In the genomic region with DNA sequence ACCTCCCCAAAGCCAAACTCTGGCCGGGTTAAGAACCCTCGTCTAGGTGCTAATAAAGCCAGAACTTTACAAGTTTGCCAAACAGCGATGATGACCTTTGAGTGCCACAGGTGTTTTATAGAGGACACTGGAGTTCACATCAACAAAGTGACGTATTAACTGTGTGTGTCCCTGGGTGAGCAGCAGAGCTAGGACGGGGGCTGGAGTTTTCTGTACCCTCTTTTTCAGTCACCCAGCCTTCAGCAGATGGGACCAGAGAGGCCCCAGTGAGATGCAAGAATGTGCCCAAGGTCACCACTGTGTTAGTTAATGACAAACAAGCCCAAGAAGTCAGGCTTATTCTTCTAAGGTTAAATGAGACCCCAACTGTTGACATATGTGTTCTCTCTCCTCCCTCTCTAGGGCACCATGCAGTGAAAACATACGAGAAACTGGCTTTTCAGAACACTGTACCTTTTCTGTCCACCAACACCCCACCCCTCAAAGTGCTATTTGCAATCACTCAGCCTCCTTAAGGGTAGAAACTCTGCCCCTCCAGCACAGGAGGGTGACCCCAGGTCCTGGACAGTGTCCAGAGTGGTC, we compare ENCODE assay signal across 8 cellular contexts. TPM values are rescaled to one million over a fixed set of nuclear protein-coding genes. Genes with fewer than 3 reads are reported as not detected.
DNase-seq lines count a peak whose midpoint lies in the region; ATAC-seq and TF ChIP-seq lines count a peak whose summit lies in the region.

No MANE protein-coding gene starts in this region.

- CTCF ChIA-PET in HEK293 (lab: Yijun Ruan, JAX), result interaction anchor here (0.7 to 2.3 kb wide), 5 partner anchors 15 to 94 kb away, joined by 3 to 11 read pairs (median 3); a partner anchor contains a TSS

- POLR2A ChIA-PET in HEK293 (lab: Yijun Ruan, JAX), result interaction anchor here (1.6 to 2.1 kb wide), 2 partner anchors 10 to 20 kb away, joined by 7 to 11 read pairs; a partner anchor contains a TSS

- in situ Hi-C loops in ACHN (cut with HindIII; ENCODE audit: low pct_ligation_motif_present, low pct_unique_long_range_greater_than_20kb, low sequenced_read_pairs) (no loop called here), GM13977 (cut with MboI; ENCODE audit: low pct_unique_long_range_greater_than_20kb, low sequenced_read_pairs, unreplicated experiment) (no loop called here)

- no peak for ATAC-seq in HG02678 (IDR thresholded peaks at IDR 0.05; ENCODE audit: unreplicated experiment)

- peaks cover 0 to 9% of the 10 kb centered on the region in 2 experiments; a peak in 1 of 3 replicates for H3K36me3 ChIP-seq in HEK293 (ENCODE audit: control insufficient read depth in 2 of 2, insufficient read depth in 1 of 2, low read length in 2 of 2)
- peaks cover 0 to 2% of the 10 kb centered on the region in 2 donors for H3K36me3 ChIP-seq in ascending aorta
- no peaks in the 10 kb centered on the region for H3K36me3 ChIP-seq in smooth muscle cell (ENCODE audit: low read depth)

- peak overlapping the region; percentile 97 for H3K4me2 ChIP-seq in smooth muscle cell

- H2AFZ ChIP-seq in smooth muscle cell (ENCODE audit: low read depth), result no peak overlapping the region

- H3K9me3 ChIP-seq in HEK293 (ENCODE audit: control insufficient read depth, insufficient read depth, low read depth, low read length), result no peaks in the 10 kb centered on the region
- H3K9me3 ChIP-seq in ascending aorta, result no peaks in the 10 kb centered on the region
- H3K9me3 ChIP-seq in smooth muscle cell (replicated peaks; ENCODE audit: low read depth), result no peaks in the 10 kb centered on the region

- H3K79me2 ChIP-seq in smooth muscle cell (ENCODE audit: low read depth), result peaks cover 76% of the 10 kb centered on the region

- peak overlapping the region; percentile 71 for H3K9ac ChIP-seq in smooth muscle cell (ENCODE audit: low read depth)

- peaks cover 48% of the 10 kb centered on the region for H3F3A ChIP-seq in smooth muscle cell (ENCODE audit: low read depth)

- H3K27me3 ChIP-seq in ascending aorta (no peaks in the 10 kb centered on the region), layer of hippocampus (ENCODE audit: control insufficient read depth, insufficient read depth, low read length) (no peaks in the 10 kb centered on the region), smooth muscle cell (ENCODE audit: low read depth) (no peaks in the 10 kb centered on the region)

- H4K20me1 ChIP-seq in smooth muscle cell (ENCODE audit: low read depth), result peaks cover 43% of the 10 kb centered on the region

- H3K27ac ChIP-seq in HEK293 (ENCODE audit: extremely low read depth, low read depth, low read length) (peak overlapping the region; percentile 59; the same call in 1 of the 2 replicates), ascending aorta (peak overlapping the region; percentile 93 to 96), layer of hippocampus (ENCODE audit: low read depth, low read length) (peak overlapping the region; percentile 77), smooth muscle cell (ENCODE audit: low read depth) (peak overlapping the region; percentile 96)

- intact Hi-C loops in ascending aorta (cut with DNase I), result loop anchor here (2.0 kb wide), 2 partner anchors 16 to 64 kb away; no protein-coding TSS in a partner anchor

- 36% methylated on average over 6 of the region's 6 CpGs for WGBS in smooth muscle cell (ENCODE audit: low lambda C conversion rate)

- no peak for TF ChIP-seq CTCF in HEK293 (tag by site-specific recombination; IDR thresholded peaks at IDR 0.05)
- no peak for TF ChIP-seq CTCF in ascending aorta (IDR thresholded peaks at IDR 0.05)
- no peak for TF ChIP-seq CTCF in smooth muscle cell (IDR thresholded peaks at IDR 0.05; ENCODE audit: borderline replicate concordance, insufficient read depth, poor library complexity, severe bottlenecking)
- no peak for TF ChIP-seq CTCF in GM13977 (IDR thresholded peaks at IDR 0.05; ENCODE audit: extremely low read depth, insufficient read depth, missing control alignments)

- peaks cover 38% of the 10 kb centered on the region for H3K4me1 ChIP-seq in HEK293 (ENCODE audit: control insufficient read depth, insufficient read depth, low read length)
- H3K4me1 ChIP-seq in ascending aorta, result peaks cover 51 to 75% of the 10 kb centered on the region in 2 donors
- peaks cover 80% of the 10 kb centered on the region for H3K4me1 ChIP-seq in smooth muscle cell (ENCODE audit: low read depth)

- DNase-seq in ascending aorta (ENCODE audit: low spot score in 2 of 2) (no peak), smooth muscle cell (lab: John Stamatoyannopoulos, UW; ENCODE audit: unreplicated experiment) (no peak), ACHN (no peak), NCI-H446 treated with DMSO at 0.1 percent for 48 hours (lab: John Stamatoyannopoulos, UW) (no peak), GM13977 (ENCODE audit: low spot score) (no peak)

- no peak overlapping the region for H3K4me3 ChIP-seq in HEK293 (ENCODE audit: low read depth, low read length)
- peak overlapping the region; percentile 13 to 80 for H3K4me3 ChIP-seq in ascending aorta
- peak overlapping the region; percentile 26 for H3K4me3 ChIP-seq in smooth muscle cell

TF ChIP-seq in HEK293, 187 proteins besides CTCF, POLR2A, EP300 and RAD21:
- TF ChIP-seq ZNF561 (tag by site-specific recombination; IDR thresholded peaks at IDR 0.05; ENCODE audit: borderline replicate concordance) (no peak), ZBTB20 (tag by site-specific recombination; IDR thresholded peaks at IDR 0.05) (no peak), ZNF473 (tag by site-specific recombination; IDR thresholded peaks at IDR 0.05) (no peak), MEIS1 (CRISPR knock-in tag; IDR thresholded peaks at IDR 0.05; ENCODE audit: borderline replicate concordance) (no peak), SCRT1 (tag by site-specific recombination; IDR thresholded peaks at IDR 0.05; ENCODE audit: borderline replicate concordance) (0 out of 2 replicates have a peak, but pooled peaks have one; percentile 45), SCRT2 (tag by site-specific recombination; IDR thresholded peaks at IDR 0.05) (peak; percentile 87)
- TF ChIP-seq, protein P1, sequence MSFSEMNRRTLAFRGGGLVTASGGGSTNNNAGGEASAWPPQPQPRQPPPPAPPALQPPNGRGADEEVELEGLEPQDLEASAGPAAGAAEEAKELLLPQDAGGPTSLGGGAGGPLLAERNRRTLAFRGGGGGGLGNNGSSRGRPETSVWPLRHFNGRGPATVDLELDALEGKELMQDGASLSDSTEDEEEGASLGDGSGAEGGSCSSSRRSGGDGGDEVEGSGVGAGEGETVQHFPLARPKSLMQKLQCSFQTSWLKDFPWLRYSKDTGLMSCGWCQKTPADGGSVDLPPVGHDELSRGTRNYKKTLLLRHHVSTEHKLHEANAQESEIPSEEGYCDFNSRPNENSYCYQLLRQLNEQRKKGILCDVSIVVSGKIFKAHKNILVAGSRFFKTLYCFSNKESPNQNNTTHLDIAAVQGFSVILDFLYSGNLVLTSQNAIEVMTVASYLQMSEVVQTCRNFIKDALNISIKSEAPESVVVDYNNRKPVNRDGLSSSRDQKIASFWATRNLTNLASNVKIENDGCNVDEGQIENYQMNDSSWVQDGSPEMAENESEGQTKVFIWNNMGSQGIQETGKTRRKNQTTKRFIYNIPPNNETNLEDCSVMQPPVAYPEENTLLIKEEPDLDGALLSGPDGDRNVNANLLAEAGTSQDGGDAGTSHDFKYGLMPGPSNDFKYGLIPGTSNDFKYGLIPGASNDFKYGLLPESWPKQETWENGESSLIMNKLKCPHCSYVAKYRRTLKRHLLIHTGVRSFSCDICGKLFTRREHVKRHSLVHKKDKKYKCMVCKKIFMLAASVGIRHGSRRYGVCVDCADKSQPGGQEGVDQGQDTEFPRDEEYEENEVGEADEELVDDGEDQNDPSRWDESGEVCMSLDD (tag by site-specific recombination; IDR thresholded peaks at IDR 0.05), result no peak

RNA-seq across cellular contexts. Expression of a gene that starts 5.3 kb away (rescaled TPM):
- total RNA-seq in ascending aorta, result 63.8 TPM
- 70.7 and 78.1 TPM in 2 replicates for total RNA-seq in smooth muscle cell
- polyA plus RNA-seq in smooth muscle cell, result 45.0 and 122 TPM in 2 replicates

RNA-seq across cellular contexts. Expression of a gene that starts 20.0 kb away (rescaled TPM):
- 27.4 TPM for total RNA-seq in ascending aorta
- total RNA-seq in smooth muscle cell, result 14.5 and 15.2 TPM in 2 replicates
- polyA plus RNA-seq in smooth muscle cell, result 17.0 and 24.7 TPM in 2 replicates

RNA-seq across cellular contexts. Expression of a gene that starts 34.9 kb away (rescaled TPM):
- total RNA-seq in ascending aorta, result 0.21 TPM
- total RNA-seq in smooth muscle cell, result not detected in 2 replicates
- not detected in 2 replicates for polyA plus RNA-seq in smooth muscle cell

RNA-seq across cellular contexts. Expression of a gene that starts 35.2 kb away (rescaled TPM):
- not detected for total RNA-seq in ascending aorta
- total RNA-seq in smooth muscle cell, result not detected in 2 replicates
- 0.06 TPM in 1 of 2 replicates, not detected in the other for polyA plus RNA-seq in smooth muscle cell

RNA-seq across cellular contexts. Expression of a gene that starts 36.3 kb away (rescaled TPM):
- total RNA-seq in ascending aorta (not detected), smooth muscle cell (not detected in 2 replicates)
- not detected in 2 replicates for polyA plus RNA-seq in smooth muscle cell
